21 cellular contexts compared by ENCODE assay signal in genomic region chr6:131755597-131755996, GRCh38. TPM values are rescaled to one million over a fixed set of nuclear protein-coding genes. Genes with fewer than 3 reads are reported as not detected.
DNase-seq lines count a peak whose midpoint lies in the region; ATAC-seq and TF ChIP-seq lines count a peak whose summit lies in the region.
"Had no signal": no experiment of that assay in that cellular context is flagged by ENCODE, and none has a peak within 500 bp of the region (broad histone marks: within the 10 kb centered on the region; RNA-seq: fewer than 3 reads in every experiment).

No MANE protein-coding gene starts in this region.

- CTCF ChIA-PET in activated naive CD4-positive, alpha-beta T cell treated with anti-CD3 and anti-CD28 coated beads, Interleukin-2, amount 10 ng/mL, durations not matched to agents 7 days and 5 days (lab: Charles Lee): no interaction called here

- DNase-seq in GM04503 (ENCODE audit: low read depth) (peak; percentile 86), RKO (ENCODE audit: low spot score) (peak; percentile 39), fibroblast of lung (ENCODE audit: low read depth in 2 of 2) (peak; percentile 87 to 99), skeletal muscle cell (ENCODE audit: low read depth) (peak; percentile 86), Ammon's horn (ENCODE audit: low spot score) (no peak), GM19240 (ENCODE audit: insufficient read length, low spot score) (no peak)
- no peak for DNase-seq in activated naive CD4-positive, alpha-beta T cell treated with anti-CD3 and anti-CD28 coated beads, Interleukin-2, amount 10 ng/mL, durations not matched to agents 7 days and 5 days
- DNase-seq: activated CD4-positive, alpha-beta T cell treated with anti-CD3 and anti-CD28 coated beads for 4 hours; activated naive CD8-positive, alpha-beta T cell treated with anti-CD3 and anti-CD28 coated beads, Interleukin-2, amount 50 U/mL, for 24 hours; activated T-cell treated with anti-CD3 and anti-CD28 coated beads, Interleukin-2, amount 50 U/mL, for 1 hour; GF-D8; left lung; MM.1S; naive B cell; NCI-H2107; NCI-H774; stimulated activated CD4-positive, alpha-beta T cell treated with anti-CD3 and anti-CD28 coated beads, Interleukin-15, amount 100 ng/mL, for 24 hours had no signal

- no peaks in the 10 kb centered on the region for H3K36me3 ChIP-seq in fibroblast of lung (ENCODE audit: control insufficient read depth, insufficient read depth, low read length)
- H3K36me3 ChIP-seq: left lung, prostate gland had no signal

- peaks cover 4% of the 10 kb centered on the region for H3K27me3 Mint-ChIP-seq in activated naive CD4-positive, alpha-beta T cell treated with anti-CD3 and anti-CD28 coated beads, Interleukin-2, amount 10 ng/mL, durations not matched to agents 7 days and 5 days

- peak overlapping the region; percentile 73 for H3K27ac ChIP-seq in fibroblast of lung (ENCODE audit: insufficient read depth, low read length)
- H3K27ac ChIP-seq: left lung, prostate gland had no signal

- H4K20me1 ChIP-seq in fibroblast of lung (ENCODE audit: control insufficient read depth, extremely low read depth, insufficient read depth, low read length): no peaks in the 10 kb centered on the region

- no peaks in the 10 kb centered on the region for H3K4me1 Mint-ChIP-seq in activated naive CD4-positive, alpha-beta T cell treated with anti-CD3 and anti-CD28 coated beads, Interleukin-2, amount 10 ng/mL, durations not matched to agents 7 days and 5 days
- H3K4me1 Mint-ChIP-seq: activated naive CD8-positive, alpha-beta T cell treated with anti-CD3 and anti-CD28 coated beads, Interleukin-2, amount 50 U/mL, for 24 hours had no signal

- H3K4me1 ChIP-seq in fibroblast of lung (ENCODE audit: control insufficient read depth, extremely low read depth, insufficient read depth, low read length): peaks cover 15% of the 10 kb centered on the region
- H3K4me1 ChIP-seq: left lung, prostate gland had no signal

- no peak overlapping the region for H3K4me3 Mint-ChIP-seq in activated naive CD4-positive, alpha-beta T cell treated with anti-CD3 and anti-CD28 coated beads, Interleukin-2, amount 10 ng/mL, durations not matched to agents 7 days and 5 days
- H3K4me3 Mint-ChIP-seq: activated naive CD8-positive, alpha-beta T cell treated with anti-CD3 and anti-CD28 coated beads, Interleukin-2, amount 50 U/mL, for 24 hours; naive B cell had no signal

- H3K27me3 ChIP-seq in fibroblast of lung (ENCODE audit: control insufficient read depth, insufficient read depth, low read length): no peaks in the 10 kb centered on the region
- H3K27me3 ChIP-seq: left lung had no signal

- no peaks in the 10 kb centered on the region for H3K9me3 Mint-ChIP-seq in activated naive CD4-positive, alpha-beta T cell treated with anti-CD3 and anti-CD28 coated beads, Interleukin-2, amount 10 ng/mL, durations not matched to agents 7 days and 5 days
- H3K9me3 Mint-ChIP-seq: activated naive CD8-positive, alpha-beta T cell treated with anti-CD3 and anti-CD28 coated beads, Interleukin-2, amount 50 U/mL, for 24 hours; naive B cell had no signal

- no peaks in the 10 kb centered on the region for H3K79me2 ChIP-seq in fibroblast of lung (ENCODE audit: control insufficient read depth, insufficient read depth, low read length)

- H2AFZ ChIP-seq in fibroblast of lung (ENCODE audit: low read length): no peak overlapping the region

- no peak overlapping the region for H3K27ac Mint-ChIP-seq in activated naive CD4-positive, alpha-beta T cell treated with anti-CD3 and anti-CD28 coated beads, Interleukin-2, amount 10 ng/mL, durations not matched to agents 7 days and 5 days
- H3K27ac Mint-ChIP-seq: activated naive CD8-positive, alpha-beta T cell treated with anti-CD3 and anti-CD28 coated beads, Interleukin-2, amount 50 U/mL, for 24 hours had no signal

- H3K36me3 Mint-ChIP-seq in activated naive CD4-positive, alpha-beta T cell treated with anti-CD3 and anti-CD28 coated beads, Interleukin-2, amount 10 ng/mL, durations not matched to agents 7 days and 5 days: no peaks in the 10 kb centered on the region
- H3K36me3 Mint-ChIP-seq: naive B cell had no signal

- H3K4me2 ChIP-seq in fibroblast of lung (ENCODE audit: extremely low read depth, insufficient read depth, low read length): peak overlapping the region; percentile 25

- no peak overlapping the region for H3K9ac ChIP-seq in fibroblast of lung (ENCODE audit: insufficient read depth, low read length)

- no peak overlapping the region for H3K4me3 ChIP-seq in fibroblast of lung (replicated peaks in 1 of 4; ENCODE audit: control extremely low read depth in 1 of 4, insufficient read depth in 1 of 4, low read depth in 3 of 4, low read length in 4 of 4)
- no peak overlapping the region for H3K4me3 ChIP-seq in skeletal muscle cell (ENCODE audit: low read depth, low read length)
- H3K4me3 ChIP-seq: left lung, prostate gland had no signal

- no peaks in the 10 kb centered on the region for H3K9me3 ChIP-seq in fibroblast of lung (ENCODE audit: control insufficient read depth, insufficient read depth, low read depth, low read length)
- H3K9me3 ChIP-seq: left lung, prostate gland had no signal

- no peak for TF ChIP-seq CTCF in fibroblast of lung (conservative IDR thresholded peaks at IDR 0.05 in 1 of 2, IDR thresholded peaks at IDR 0.05 in 1 of 2; ENCODE audit: low read depth in 1 of 2, low read length in 2 of 2)

- no peak for ATAC-seq in GM19351 (IDR thresholded peaks at IDR 0.05; ENCODE audit: unreplicated experiment)
- ATAC-seq: activated naive CD8-positive, alpha-beta T cell treated with anti-CD3 and anti-CD28 coated beads, Interleukin-2, amount 50 U/mL, for 24 hours; left lung had no signal

RNA-seq across cellular contexts. Expression of gene CTAGE9, which starts 44.8 kb away (rescaled TPM):
- not detected in 2 replicates for total RNA-seq in fibroblast of lung
- polyA plus RNA-seq in fibroblast of lung: not detected in 2 replicates
- not detected in 2 replicates for polyA plus RNA-seq in fibroblast of lung (2012)
- polyA minus RNA-seq in fibroblast of lung (ENCODE audit: low replicate concordance): not detected in 2 replicates
- total RNA-seq: epithelial cell of proximal tubule, left lung, prostate gland, subcutaneous adipose tissue had no signal

RNA-seq across cellular contexts. Expression of gene ENPP1, which starts 52.2 kb away (rescaled TPM):
- total RNA-seq in fibroblast of lung: 13.1 and 85.4 TPM in 2 replicates
- polyA plus RNA-seq in fibroblast of lung: 48.6 and 51.7 TPM in 2 replicates
- 22.8 and 24.8 TPM in 2 replicates for polyA plus RNA-seq in fibroblast of lung (2012)
- polyA minus RNA-seq in fibroblast of lung (ENCODE audit: low replicate concordance): 13.0 and 15.2 TPM in 2 replicates

RNA-seq across cellular contexts. Expression of gene OR2A4, which starts 54.4 kb away (rescaled TPM):
- not detected in 2 replicates for total RNA-seq in fibroblast of lung
- polyA plus RNA-seq in fibroblast of lung: 0.08 TPM in 1 of 2 replicates, not detected in the other
- not detected in 2 replicates for polyA plus RNA-seq in fibroblast of lung (2012)
- polyA minus RNA-seq in fibroblast of lung (ENCODE audit: low replicate concordance): not detected in 2 replicates
- total RNA-seq: epithelial cell of proximal tubule, left lung, prostate gland had no signal

Comparison
In these comparisons a context has a peak if more than half of its experiments do, and no peak if none do; other contexts are left out.
1. DNase-seq: peak in GM04503 (single experiment), RKO (single experiment), fibroblast of lung (2 of 2) and skeletal muscle cell (single experiment); none in Ammon's horn (single experiment), GM19240 (single experiment) and activated naive CD4-positive, alpha-beta T cell treated with anti-CD3 and anti-CD28 coated beads, Interleukin-2, amount 10 ng/mL, durations not matched to agents 7 days and 5 days (single experiment).